In genomic region chr16:65773319-65773874, GRCh38 we compare ENCODE assay signal across 30 cellular contexts.
DNase-seq lines count a peak whose midpoint lies in the region; ATAC-seq and TF ChIP-seq lines count a peak whose summit lies in the region.
"Had no signal": no experiment of that assay in that cellular context is flagged by ENCODE, and none has a peak within 500 bp of the region (broad histone marks: within the 10 kb centered on the region; RNA-seq: fewer than 3 reads in every experiment).

No MANE protein-coding gene starts in this region.

- H3K27me3 Mint-ChIP-seq in nephron progenitor cell (ENCODE audit: low read depth, poor library complexity), result peaks cover 10% of the 10 kb centered on the region
- H3K27me3 Mint-ChIP-seq: activated naive CD8-positive, alpha-beta T cell; activated T-cell treated with anti-CD3 and anti-CD28 coated beads, Interleukin-2, amount 50 U/mL, for 24 hours; B cell had no signal

- H3K36me3 Mint-ChIP-seq in nephron progenitor cell (ENCODE audit: low read depth), result peaks cover 15% of the 10 kb centered on the region
- H3K36me3 Mint-ChIP-seq: activated naive CD8-positive, alpha-beta T cell; IgD-negative memory B cell; immature natural killer cell; stimulated activated effector memory CD8-positive, alpha-beta T cell treated with anti-CD3 and anti-CD28 coated beads, Interleukin-12 subunit alpha, Interleukin-12 subunit beta, amount 100 ng/mL, for 72 hours had no signal

- H3K4me3 ChIP-seq in H7 (ENCODE audit: insufficient read depth, low read depth, low read length) (no peak overlapping the region), iPS-15b (ENCODE audit: low read depth, low read length) (no peak overlapping the region)
- H3K4me3 ChIP-seq: transverse colon had no signal

- H3K9ac ChIP-seq in iPS-15b (ENCODE audit: low read depth, low read length), result peak overlapping the region; percentile 30

- H3K27ac Mint-ChIP-seq in nephron progenitor cell, result peak overlapping the region; percentile 79
- H3K27ac Mint-ChIP-seq: activated naive CD8-positive, alpha-beta T cell; activated T-cell treated with anti-CD3 and anti-CD28 coated beads, Interleukin-2, amount 50 U/mL, for 24 hours; B cell; IgD-negative memory B cell; immature natural killer cell; stimulated activated effector memory CD8-positive, alpha-beta T cell treated with anti-CD3 and anti-CD28 coated beads, Interleukin-12 subunit alpha, Interleukin-12 subunit beta, amount 100 ng/mL, for 72 hours had no signal

- peak; percentile 24 for DNase-seq in H7
- DNase-seq in nephron progenitor cell, result peak; percentile 49
- DNase-seq in activated CD8-positive, alpha-beta memory T cell treated with anti-CD3 and anti-CD28 coated beads, Interleukin-2, amount 50 U/mL, for 48 hours, result no peak
- no peak for DNase-seq in central memory CD4-positive, alpha-beta T cell
- no peak for DNase-seq in putamen (ENCODE audit: low spot score)
- DNase-seq: activated CD4-positive, alpha-beta T cell treated with anti-CD3 and anti-CD28 coated beads for 48 hours; activated CD8-positive, alpha-beta memory T cell treated with anti-CD3 and anti-CD28 coated beads for 24 hours; activated effector memory CD4-positive, alpha-beta T cell treated with anti-CD3 and anti-CD28 coated beads, Interleukin-2, amount 50 U/mL, for 16 hours; activated T-cell treated with anti-CD3 and anti-CD28 coated beads, Interleukin-2, amount 50 U/mL, for 24 hours; anterior cingulate cortex; DMS 273 treated with DMSO at 0.1 percent for 48 hours; effector memory CD4-positive, alpha-beta T cell; EL; immature natural killer cell; left colon; NCI-H1092; NCI-H1694 treated with DMSO at 0.1 percent for 48 hours; nucleus accumbens; stimulated activated CD4-positive, alpha-beta T cell treated with anti-CD3 and anti-CD28 coated beads, Interleukin-15, amount 100 ng/mL, for 24 hours; SW 1271; T-helper 9 cell; transverse colon; WERI-Rb-1 had no signal

- peak overlapping the region; percentile 26; the same call in 1 of the 2 replicates for H3K27ac ChIP-seq in VCaP
- H3K27ac ChIP-seq: transverse colon, WERI-Rb-1 had no signal

- H3K27me3 ChIP-seq in H7 (ENCODE audit: control insufficient read depth, insufficient read depth, low read length) (no peaks in the 10 kb centered on the region), iPS-15b (ENCODE audit: control insufficient read depth, insufficient read depth, low read length) (no peaks in the 10 kb centered on the region)
- H3K27me3 ChIP-seq: transverse colon had no signal

- H3K4me3 Mint-ChIP-seq in nephron progenitor cell, result no peak overlapping the region
- H3K4me3 Mint-ChIP-seq: activated naive CD8-positive, alpha-beta T cell; activated T-cell treated with anti-CD3 and anti-CD28 coated beads, Interleukin-2, amount 50 U/mL, for 24 hours; B cell; IgD-negative memory B cell; immature natural killer cell; stimulated activated effector memory CD8-positive, alpha-beta T cell treated with anti-CD3 and anti-CD28 coated beads, Interleukin-12 subunit alpha, Interleukin-12 subunit beta, amount 100 ng/mL, for 72 hours had no signal

- no peak for TF ChIP-seq CTCF in VCaP (conservative IDR thresholded peaks at IDR 0.05)
- no peak for TF ChIP-seq CTCF in nephron progenitor cell (IDR thresholded peaks at IDR 0.05)

- H3K9me3 Mint-ChIP-seq in nephron progenitor cell, result peaks cover 47% of the 10 kb centered on the region

- H3K36me3 ChIP-seq in H7 (replicated peaks; ENCODE audit: control insufficient read depth, insufficient read depth, low read length), result no peaks in the 10 kb centered on the region
- H3K36me3 ChIP-seq in iPS-15b (ENCODE audit: control insufficient read depth, insufficient read depth, low read length), result peaks cover 4% of the 10 kb centered on the region
- H3K36me3 ChIP-seq: transverse colon, WERI-Rb-1 had no signal

- peaks cover 27% of the 10 kb centered on the region for H3K9me3 ChIP-seq in iPS-15b (ENCODE audit: control insufficient read depth, insufficient read depth, low read length)
- H3K9me3 ChIP-seq: transverse colon had no signal

- H3K4me1 ChIP-seq in iPS-15b (ENCODE audit: control insufficient read depth, insufficient read depth, low read length), result peaks cover 9% of the 10 kb centered on the region
- H3K4me1 ChIP-seq: transverse colon had no signal

- peaks cover 39% of the 10 kb centered on the region for H3K4me1 Mint-ChIP-seq in nephron progenitor cell
- H3K4me1 Mint-ChIP-seq: B cell; IgD-negative memory B cell; immature natural killer cell; stimulated activated effector memory CD8-positive, alpha-beta T cell treated with anti-CD3 and anti-CD28 coated beads, Interleukin-12 subunit alpha, Interleukin-12 subunit beta, amount 100 ng/mL, for 72 hours had no signal

- no peak for ATAC-seq in HG03196 (IDR thresholded peaks at IDR 0.05; ENCODE audit: unreplicated experiment)
- ATAC-seq: left colon; stimulated activated effector memory CD8-positive, alpha-beta T cell treated with anti-CD3 and anti-CD28 coated beads, Interleukin-12 subunit alpha, Interleukin-12 subunit beta, amount 100 ng/mL, for 72 hours had no signal

Comparison
In these comparisons a context has a peak if more than half of its experiments do, and no peak if none do; other contexts are left out.
1. DNase-seq: peak in H7 (single experiment) and nephron progenitor cell (single experiment); none in activated CD8-positive, alpha-beta memory T cell treated with anti-CD3 and anti-CD28 coated beads, Interleukin-2, amount 50 U/mL, for 48 hours (single experiment), central memory CD4-positive, alpha-beta T cell (single experiment) and putamen (single experiment).